In genomic region chr11:66592457-66593302, GRCh38 we compare ENCODE assay signal across 8 cellular contexts. TPM values are rescaled to one million over a fixed set of nuclear protein-coding genes. Genes with fewer than 3 reads are reported as not detected.
DNase-seq lines count a peak whose midpoint lies in the region; ATAC-seq and TF ChIP-seq lines count a peak whose summit lies in the region.

Gene CCDC87 (minus strand): TSS chr11:66593063. CDS start chr11:66593015, 48 bp downstream.
Gene CCS (plus strand): TSS chr11:66593185. CDS start chr11:66593262, 77 bp downstream.

- H3K9me3 ChIP-seq in CD4-positive, alpha-beta memory T cell (ENCODE audit: control insufficient read depth in 1 of 2, low read length in 2 of 2) = no peaks in the 10 kb centered on the region
- H3K9me3 ChIP-seq in lung (ENCODE audit: control insufficient read depth in 2 of 2, insufficient read depth in 1 of 2, low read length in 1 of 2) = no peaks in the 10 kb centered on the region

- peaks cover 35% of the 10 kb centered on the region for H3K4me1 ChIP-seq in CD4-positive, alpha-beta memory T cell (ENCODE audit: insufficient read depth, low read length)
- H3K4me1 ChIP-seq in lung (ENCODE audit: control insufficient read depth in 2 of 2, insufficient read depth in 2 of 2, low read length in 2 of 2) = peaks cover 0 to 15% of the 10 kb centered on the region in 2 donors

- peaks cover 0 to 5% of the 10 kb centered on the region in 2 donors for H3K36me3 Mint-ChIP-seq in CD4-positive, alpha-beta memory T cell
- peaks cover 3% of the 10 kb centered on the region for H3K36me3 Mint-ChIP-seq in activated CD4-positive, alpha-beta memory T cell treated with anti-CD3 and anti-CD28 coated beads for 36 hours

- CTCF ChIA-PET in CD4-positive, alpha-beta memory T cell (lab: Charles Lee; ENCODE audit: partially characterized antibody) = interaction anchor here (0.8 to 6.9 kb wide), 11 partner anchors 9 to 85 kb away, joined by 3 to 54 read pairs (median 5); partner anchors contain the start of genes RBM14, RBM4 and RBM4B
- CTCF ChIA-PET in activated CD4-positive, alpha-beta memory T cell treated with anti-CD3 and anti-CD28 coated beads for 36 hours (lab: Charles Lee) = interaction anchor here (0.7 to 4.9 kb wide), 17 partner anchors 11 to 206 kb away, joined by 3 to 46 read pairs (median 4); partner anchors contain the start of genes ACTN3, CTSF, MRPL11 and RBM14

- intact Hi-C loops in CD4-positive, alpha-beta memory T cell (cut with micrococcal nuclease) = loop anchor here (1.0 to 2.0 kb wide), 5 partner anchors 24 to 250 kb away; partner anchors contain the start of genes ACTN3, RBM14, RBM4 and RBM4B
- intact Hi-C loops in activated CD4-positive, alpha-beta memory T cell treated with anti-CD3 and anti-CD28 coated beads for 36 hours (cut with micrococcal nuclease) = loop anchor here (1.0 to 2.0 kb wide), 4 partner anchors 24 to 152 kb away; partner anchors contain the start of genes ACTN3, RBM14, RBM4B and ZDHHC24
- intact Hi-C loops in dorsolateral prefrontal cortex (cut with DNase I) = loop anchor here (5.0 kb wide), 1 partner anchor 85 kb away; the partner anchor contains the start of gene RBM4B (in 2 of the 2)

- peak; percentile 89 for ATAC-seq in GM19397 (IDR thresholded peaks at IDR 0.05; ENCODE audit: unreplicated experiment)
- ATAC-seq in HG03565 (IDR thresholded peaks at IDR 0.05; ENCODE audit: unreplicated experiment) = peak; percentile 94
- peak; percentile 94 for ATAC-seq in lung (ENCODE audit: insufficient read depth, low FRiP score)

- H3K27me3 ChIP-seq in CD4-positive, alpha-beta memory T cell (ENCODE audit: insufficient read depth, low read length) = no peaks in the 10 kb centered on the region
- H3K27me3 ChIP-seq in dorsolateral prefrontal cortex (no peaks in the 10 kb centered on the region), lung (ENCODE audit: control insufficient read depth, insufficient read depth) (no peaks in the 10 kb centered on the region)

- 17 to 18% methylated on average over 68 of the region's 68 CpGs for WGBS in lung, 2 donors

- peak within 1 kb of the TSS; percentile 98 to 100 (median 99) for H3K4me3 Mint-ChIP-seq in CD4-positive, alpha-beta memory T cell
- peak within 1 kb of the TSS; percentile 100 for H3K4me3 Mint-ChIP-seq in activated CD4-positive, alpha-beta memory T cell treated with anti-CD3 and anti-CD28 coated beads for 36 hours

- peaks cover 16 to 42% (median 27%) of the 10 kb centered on the region in 4 donors for H3K4me1 Mint-ChIP-seq in CD4-positive, alpha-beta memory T cell
- H3K4me1 Mint-ChIP-seq in activated CD4-positive, alpha-beta memory T cell treated with anti-CD3 and anti-CD28 coated beads for 36 hours (ENCODE audit: low read depth) = peaks cover 30% of the 10 kb centered on the region

- H3K36me3 ChIP-seq in CD4-positive, alpha-beta memory T cell (ENCODE audit: insufficient read depth, low read length) = no peaks in the 10 kb centered on the region
- no peaks in the 10 kb centered on the region for H3K36me3 ChIP-seq in lung (ENCODE audit: control insufficient read depth in 2 of 2, insufficient read depth in 2 of 2, low read length in 2 of 2)

- POLR2A ChIA-PET in CD4-positive, alpha-beta memory T cell (lab: Charles Lee; ENCODE audit: partially characterized antibody) = interaction anchor here (1.0 to 6.1 kb wide), 10 partner anchors 12 to 154 kb away, joined by 3 to 69 read pairs (median 4); partner anchors contain the start of genes DPP3, MRPL11, RBM14 and RBM4
- POLR2A ChIA-PET in activated CD4-positive, alpha-beta memory T cell treated with anti-CD3 and anti-CD28 coated beads for 36 hours (lab: Charles Lee) = interaction anchor here (1.1 to 2.5 kb wide), 4 partner anchors 24 to 86 kb away, joined by 3 to 18 read pairs (median 6); partner anchors contain the start of genes ACTN3, RBM14, RBM4B and ZDHHC24

- H3K27ac Mint-ChIP-seq in CD4-positive, alpha-beta memory T cell = peak within 1 kb of the TSS; percentile 96 to 100 (median 100)
- H3K27ac Mint-ChIP-seq in activated CD4-positive, alpha-beta memory T cell treated with anti-CD3 and anti-CD28 coated beads for 36 hours = peak within 1 kb of the TSS; percentile 90

- peak within 1 kb of the TSS; percentile 71 to 98 for H3K4me3 ChIP-seq in CD4-positive, alpha-beta memory T cell (ENCODE audit: low read length in 2 of 2)
- H3K4me3 ChIP-seq in dorsolateral prefrontal cortex (peak within 1 kb of the TSS; percentile 57 to 100 (median 80)), lung (peak within 1 kb of the TSS; percentile 95)

- no peaks in the 10 kb centered on the region for H3K27me3 Mint-ChIP-seq in CD4-positive, alpha-beta memory T cell
- H3K27me3 Mint-ChIP-seq in activated CD4-positive, alpha-beta memory T cell treated with anti-CD3 and anti-CD28 coated beads for 36 hours = no peaks in the 10 kb centered on the region

- peak within 1 kb of the TSS; percentile 88 for H3K27ac ChIP-seq in CD4-positive, alpha-beta memory T cell (ENCODE audit: low read depth, low read length)
- H3K27ac ChIP-seq in dorsolateral prefrontal cortex (peak within 1 kb of the TSS in 57 of 59 donors; percentile 39 to 94 (median 83)), lung (ENCODE audit: low read depth in 1 of 2, low read length in 1 of 2) (peak within 1 kb of the TSS; percentile 71 to 91)

- peak; percentile 95 to 98 (median 97) for DNase-seq in CD4-positive, alpha-beta memory T cell
- DNase-seq in NCI-H748 treated with DMSO at 0.1 percent for 48 hours (lab: John Stamatoyannopoulos, UW) (peak; percentile 92), dorsolateral prefrontal cortex (peak; percentile 96 to 98 (median 97)), lung (ENCODE audit: low spot score) (peak; percentile 98)
- DNase-seq in activated CD4-positive, alpha-beta memory T cell treated with anti-CD3 and anti-CD28 coated beads for 36 hours = peak; percentile 99
- DNase-seq in stimulated activated CD4-positive, alpha-beta T cell treated with anti-CD3 and anti-CD28 coated beads, TNF-alpha, amount 100 ng/mL, for 4 hours (ENCODE audit: low read depth in 3 of 3) = peak; percentile 96 to 98 (median 98)

- H3K9me3 Mint-ChIP-seq in CD4-positive, alpha-beta memory T cell = no peaks in the 10 kb centered on the region
- H3K9me3 Mint-ChIP-seq in activated CD4-positive, alpha-beta memory T cell treated with anti-CD3 and anti-CD28 coated beads for 36 hours = no peaks in the 10 kb centered on the region

- TF ChIP-seq CTCF in dorsolateral prefrontal cortex (IDR thresholded peaks at IDR 0.05 in 54 of 56, conservative IDR thresholded peaks at IDR 0.05 in 2 of 56; ENCODE audit: low read depth in 1 of 56, partially characterized antibody in 56 of 56) (peak; percentile 38 to 86 (median 68)), lung (IDR thresholded peaks at IDR 0.05; ENCODE audit: control extremely low read depth, extremely low read depth) (peak; percentile 40)

RNA-seq across cellular contexts. Expression of gene CCDC87, which starts in this region (rescaled TPM):
- not detected for total RNA-seq in CD4-positive, alpha-beta memory T cell
- under 1 TPM in 1 of 2 donors, not detected in 1; 0.34 TPM for polyA plus RNA-seq in CD4-positive, alpha-beta memory T cell
- total RNA-seq in activated CD4-positive, alpha-beta memory T cell treated with anti-CD3 and anti-CD28 coated beads for 36 hours = under 1 TPM; 0.12 to 0.24 TPM
- total RNA-seq in dorsolateral prefrontal cortex = 1 to 10 TPM in 85 of 120 experiments, under 1 TPM in 35; 0.26 to 2.4 (median 1.2) TPM
- total RNA-seq in lung = under 1 TPM; 0.28 to 0.67 TPM
- under 1 TPM; 0.12 to 0.15 TPM for polyA plus RNA-seq in lung

RNA-seq across cellular contexts. Expression of gene CCS, which starts in this region (rescaled TPM):
- 10 to 100 TPM; 61.0 to 61.5 TPM for total RNA-seq in CD4-positive, alpha-beta memory T cell
- polyA plus RNA-seq in CD4-positive, alpha-beta memory T cell = 10 to 100 TPM; 36.1 to 38.7 TPM
- 10 to 100 TPM; 24.2 to 26.9 TPM for total RNA-seq in activated CD4-positive, alpha-beta memory T cell treated with anti-CD3 and anti-CD28 coated beads for 36 hours
- total RNA-seq in dorsolateral prefrontal cortex (10 to 100 TPM; 27.0 to 66.5 (median 43.1) TPM), lung (10 to 100 TPM; 35.9 to 36.5 TPM)
- 10 to 100 TPM; 32.7 to 52.2 TPM for polyA plus RNA-seq in lung

Comparison
In these comparisons a context has a peak if more than half of its experiments do, and no peak if none do; other contexts are left out.
1. Peak in every context shown above with its lines: DNase-seq, ATAC-seq, H3K4me3 ChIP-seq and H3K27ac ChIP-seq.